In genomic region chr15:25797511-25798206, GRCh38 we compare ENCODE assay signal across 14 cellular contexts.
DNase-seq lines count a peak whose midpoint lies in the region; ATAC-seq and TF ChIP-seq lines count a peak whose summit lies in the region.
"Had no signal": no experiment of that assay in that cellular context is flagged by ENCODE, and none has a peak within 500 bp of the region (broad histone marks: within the 10 kb centered on the region; RNA-seq: fewer than 3 reads in every experiment).

No MANE protein-coding gene starts in this region.

- DNase-seq in D341Med (ENCODE audit: low spot score) (peak; percentile 50), WERI-Rb-1 (peak; percentile 18), hepatocyte (ENCODE audit: low spot score) (no peak), NCI-H1436 treated with DMSO at 0.1 percent for 48 hours (lab: John Stamatoyannopoulos, UW) (no peak), mammary epithelial cell (no peak)
- no peak for DNase-seq in natural killer cell treated with Interleukin-12 subunit alpha and Interleukin-12 subunit beta and Interleukin-15 and Interleukin-18, amount 100 ng/mL, for 72 hours (ENCODE audit: low spot score)
- DNase-seq: CD8-positive, alpha-beta T cell; GDM1; NCI-H187; occipital lobe; RPMI8226; stimulated activated CD8-positive, alpha-beta memory T cell treated with anti-CD3 and anti-CD28 coated beads, Interleukin-4, amount 100 ng/mL, for 48 hours; T-helper 2 cell had no signal

- H3K27ac ChIP-seq in WERI-Rb-1 (peak overlapping the region; percentile 27), hepatocyte (peak overlapping the region; percentile 86), mammary epithelial cell (ENCODE audit: insufficient read depth, low read depth, low read length) (no peak overlapping the region)

- no peak overlapping the region for H2AFZ ChIP-seq in hepatocyte
- no peak overlapping the region for H2AFZ ChIP-seq in mammary epithelial cell (ENCODE audit: low read depth, low read length)

- H3K4me3 ChIP-seq in WERI-Rb-1 (ENCODE audit: low read depth, low read length) (no peak overlapping the region), hepatocyte (no peak overlapping the region), skeletal muscle satellite cell (ENCODE audit: low read length) (no peak overlapping the region), mammary epithelial cell (replicated peaks in 1 of 3; ENCODE audit: insufficient read depth in 1 of 3, low read depth in 2 of 3, low read length in 3 of 3) (no peak overlapping the region)

- WGBS in hepatocyte (ENCODE audit: low lambda C conversion rate, missing lambda C conversion rate): 72% methylated on average over 10 of the region's 10 CpGs
- WGBS in mammary epithelial cell (ENCODE audit: low coverage, missing lambda C conversion rate): 46% methylated on average over 8 of the region's 10 CpGs

- dilution Hi-C loops in mammary epithelial cell (cut with HindIII; ENCODE audit: low sequenced_read_pairs): no loop called here

- no peaks in the 10 kb centered on the region for H3K9me3 ChIP-seq in WERI-Rb-1 (ENCODE audit: severe bottlenecking)
- no peaks in the 10 kb centered on the region for H3K9me3 ChIP-seq in hepatocyte (ENCODE audit: low read depth)
- no peaks in the 10 kb centered on the region for H3K9me3 ChIP-seq in skeletal muscle satellite cell (replicated peaks; ENCODE audit: low read length)
- peaks cover 29% of the 10 kb centered on the region for H3K9me3 ChIP-seq in mammary epithelial cell (replicated peaks; ENCODE audit: insufficient read depth, low read length)

- in situ Hi-C loops in mammary epithelial cell (cut with MboI; ENCODE audit: low sequenced_read_pairs in 2 of 2): no loop called here

- H3K27me3 ChIP-seq in WERI-Rb-1 (ENCODE audit: insufficient read depth, low read depth, severe bottlenecking) (no peaks in the 10 kb centered on the region), hepatocyte (no peaks in the 10 kb centered on the region), skeletal muscle satellite cell (ENCODE audit: control insufficient read depth, insufficient read depth, low read length) (no peaks in the 10 kb centered on the region), mammary epithelial cell (ENCODE audit: insufficient read depth, low read length) (no peaks in the 10 kb centered on the region)

- H3K9me3 Mint-ChIP-seq in natural killer cell treated with Interleukin-12 subunit alpha and Interleukin-12 subunit beta and Interleukin-15 and Interleukin-18, amount 100 ng/mL, for 72 hours: no peaks in the 10 kb centered on the region
- H3K9me3 Mint-ChIP-seq: CD8-positive, alpha-beta T cell had no signal

- H3K4me1 ChIP-seq in hepatocyte (ENCODE audit: insufficient read depth) (peaks cover 7% of the 10 kb centered on the region), skeletal muscle satellite cell (ENCODE audit: control insufficient read depth, insufficient read depth, low read length) (peaks cover 20% of the 10 kb centered on the region), mammary epithelial cell (ENCODE audit: insufficient read depth, low read length) (no peaks in the 10 kb centered on the region)

- no peak overlapping the region for H3K4me3 Mint-ChIP-seq in natural killer cell treated with Interleukin-12 subunit alpha and Interleukin-12 subunit beta and Interleukin-15 and Interleukin-18, amount 100 ng/mL, for 72 hours
- H3K4me3 Mint-ChIP-seq: CD8-positive, alpha-beta T cell had no signal

- no peak for ATAC-seq in natural killer cell treated with Interleukin-12 subunit alpha and Interleukin-12 subunit beta and Interleukin-15 and Interleukin-18, amount 100 ng/mL, for 72 hours
- ATAC-seq: CD8-positive, alpha-beta T cell had no signal

- H3K36me3 ChIP-seq in WERI-Rb-1: no peaks in the 10 kb centered on the region
- H3K36me3 ChIP-seq in hepatocyte (replicated peaks; ENCODE audit: insufficient read depth, low read depth): no peaks in the 10 kb centered on the region
- H3K36me3 ChIP-seq in skeletal muscle satellite cell (ENCODE audit: insufficient read depth, low read length): no peaks in the 10 kb centered on the region
- no peaks in the 10 kb centered on the region for H3K36me3 ChIP-seq in mammary epithelial cell (ENCODE audit: insufficient read depth, low read length)

- no peaks in the 10 kb centered on the region for H3K79me2 ChIP-seq in hepatocyte
- no peaks in the 10 kb centered on the region for H3K79me2 ChIP-seq in mammary epithelial cell (ENCODE audit: insufficient read depth, low read length)

- H3K9ac ChIP-seq in skeletal muscle satellite cell (ENCODE audit: low read depth, low read length): peak overlapping the region; percentile 42
- no peak overlapping the region for H3K9ac ChIP-seq in mammary epithelial cell (ENCODE audit: insufficient read depth, low read length)

- no peak overlapping the region for H3K27ac Mint-ChIP-seq in natural killer cell treated with Interleukin-12 subunit alpha and Interleukin-12 subunit beta and Interleukin-15 and Interleukin-18, amount 100 ng/mL, for 72 hours
- H3K27ac Mint-ChIP-seq: CD8-positive, alpha-beta T cell had no signal

- H4K20me1 ChIP-seq in hepatocyte (ENCODE audit: insufficient read depth, poor library complexity, severe bottlenecking) (no peaks in the 10 kb centered on the region), mammary epithelial cell (ENCODE audit: insufficient read depth, low read length) (no peaks in the 10 kb centered on the region)

- no peaks in the 10 kb centered on the region for H3K9me2 ChIP-seq in hepatocyte (replicated peaks; ENCODE audit: insufficient read depth)

- TF ChIP-seq CTCF in WERI-Rb-1 (IDR thresholded peaks at IDR 0.05; ENCODE audit: low read depth, low read length) (no peak), hepatocyte (IDR thresholded peaks at IDR 0.05; ENCODE audit: poor library complexity) (no peak), mammary epithelial cell (conservative IDR thresholded peaks at IDR 0.05 in 1 of 2, IDR thresholded peaks at IDR 0.05 in 1 of 2; ENCODE audit: extremely low read depth in 1 of 2, insufficient read depth in 1 of 2, low read depth in 1 of 2, low read length in 2 of 2) (no peak)

- H3K4me1 Mint-ChIP-seq in natural killer cell treated with Interleukin-12 subunit alpha and Interleukin-12 subunit beta and Interleukin-15 and Interleukin-18, amount 100 ng/mL, for 72 hours (ENCODE audit: low read depth in 2 of 2): peaks cover 46 to 59% of the 10 kb centered on the region in 2 donors

- CTCF ChIA-PET in mammary epithelial cell (lab: Charles Lee; ENCODE audit: low non-redundant PET): no interaction called here

- intact Hi-C loops in mammary epithelial cell (cut with micrococcal nuclease): no loop called here

- no TSS peak for BruUV-seq in mammary epithelial cell (replicated peaks; lab: Mats Ljungman, UMichigan)

- no peaks in the 10 kb centered on the region for H3K36me3 Mint-ChIP-seq in natural killer cell treated with Interleukin-12 subunit alpha and Interleukin-12 subunit beta and Interleukin-15 and Interleukin-18, amount 100 ng/mL, for 72 hours

- no peaks in the 10 kb centered on the region for H3K27me3 Mint-ChIP-seq in natural killer cell treated with Interleukin-12 subunit alpha and Interleukin-12 subunit beta and Interleukin-15 and Interleukin-18, amount 100 ng/mL, for 72 hours

- no peak overlapping the region for H3K4me2 ChIP-seq in hepatocyte
- peak overlapping the region; percentile 40 for H3K4me2 ChIP-seq in skeletal muscle satellite cell (ENCODE audit: low read length)
- H3K4me2 ChIP-seq in mammary epithelial cell (ENCODE audit: insufficient read depth, low read depth, low read length): no peak overlapping the region

Comparison
In these comparisons a context has a peak if more than half of its experiments do, and no peak if none do; other contexts are left out.
1. DNase-seq: peak in D341Med (single experiment) and WERI-Rb-1 (single experiment); none in hepatocyte (single experiment), NCI-H1436 treated with DMSO at 0.1 percent for 48 hours (single experiment), mammary epithelial cell (single experiment) and natural killer cell treated with Interleukin-12 subunit alpha and Interleukin-12 subunit beta and Interleukin-15 and Interleukin-18, amount 100 ng/mL, for 72 hours (single experiment).